Comparison of ENCODE assay signal across 1 cellular context in the genomic region with DNA sequence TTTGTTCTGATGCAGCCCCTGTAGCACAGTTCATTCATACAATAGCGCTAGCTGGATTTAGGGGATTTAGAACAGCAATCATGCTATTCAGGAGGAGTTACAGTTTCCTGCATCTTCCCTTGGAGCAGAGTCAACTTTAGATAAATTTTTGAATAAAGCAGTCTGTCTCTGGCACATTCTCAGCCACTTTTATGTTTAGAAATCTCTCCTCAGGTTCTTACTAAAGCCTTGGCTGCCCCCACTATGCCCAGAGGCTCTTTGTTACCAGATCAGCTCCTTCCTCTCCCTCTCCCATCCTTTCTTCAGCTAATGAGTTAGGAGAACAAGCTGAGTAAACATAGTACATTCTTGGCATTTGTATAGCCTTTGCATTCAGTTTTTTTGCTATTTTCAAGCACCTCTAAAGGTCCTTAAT.
TF ChIP-seq lines count a peak whose summit lies in the region.

No MANE protein-coding gene starts in this region.

TF ChIP-seq in WTC11, 78 proteins besides CTCF, POLR2A, EP300 and RAD21 (continued from another document):
- TF ChIP-seq, protein P1, sequence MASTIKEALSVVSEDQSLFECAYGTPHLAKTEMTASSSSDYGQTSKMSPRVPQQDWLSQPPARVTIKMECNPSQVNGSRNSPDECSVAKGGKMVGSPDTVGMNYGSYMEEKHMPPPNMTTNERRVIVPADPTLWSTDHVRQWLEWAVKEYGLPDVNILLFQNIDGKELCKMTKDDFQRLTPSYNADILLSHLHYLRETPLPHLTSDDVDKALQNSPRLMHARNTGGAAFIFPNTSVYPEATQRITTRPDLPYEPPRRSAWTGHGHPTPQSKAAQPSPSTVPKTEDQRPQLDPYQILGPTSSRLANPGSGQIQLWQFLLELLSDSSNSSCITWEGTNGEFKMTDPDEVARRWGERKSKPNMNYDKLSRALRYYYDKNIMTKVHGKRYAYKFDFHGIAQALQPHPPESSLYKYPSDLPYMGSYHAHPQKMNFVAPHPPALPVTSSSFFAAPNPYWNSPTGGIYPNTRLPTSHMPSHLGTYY (CRISPR knock-in tag; IDR thresholded peaks at IDR 0.05): no peak
- TF ChIP-seq, protein P2, sequence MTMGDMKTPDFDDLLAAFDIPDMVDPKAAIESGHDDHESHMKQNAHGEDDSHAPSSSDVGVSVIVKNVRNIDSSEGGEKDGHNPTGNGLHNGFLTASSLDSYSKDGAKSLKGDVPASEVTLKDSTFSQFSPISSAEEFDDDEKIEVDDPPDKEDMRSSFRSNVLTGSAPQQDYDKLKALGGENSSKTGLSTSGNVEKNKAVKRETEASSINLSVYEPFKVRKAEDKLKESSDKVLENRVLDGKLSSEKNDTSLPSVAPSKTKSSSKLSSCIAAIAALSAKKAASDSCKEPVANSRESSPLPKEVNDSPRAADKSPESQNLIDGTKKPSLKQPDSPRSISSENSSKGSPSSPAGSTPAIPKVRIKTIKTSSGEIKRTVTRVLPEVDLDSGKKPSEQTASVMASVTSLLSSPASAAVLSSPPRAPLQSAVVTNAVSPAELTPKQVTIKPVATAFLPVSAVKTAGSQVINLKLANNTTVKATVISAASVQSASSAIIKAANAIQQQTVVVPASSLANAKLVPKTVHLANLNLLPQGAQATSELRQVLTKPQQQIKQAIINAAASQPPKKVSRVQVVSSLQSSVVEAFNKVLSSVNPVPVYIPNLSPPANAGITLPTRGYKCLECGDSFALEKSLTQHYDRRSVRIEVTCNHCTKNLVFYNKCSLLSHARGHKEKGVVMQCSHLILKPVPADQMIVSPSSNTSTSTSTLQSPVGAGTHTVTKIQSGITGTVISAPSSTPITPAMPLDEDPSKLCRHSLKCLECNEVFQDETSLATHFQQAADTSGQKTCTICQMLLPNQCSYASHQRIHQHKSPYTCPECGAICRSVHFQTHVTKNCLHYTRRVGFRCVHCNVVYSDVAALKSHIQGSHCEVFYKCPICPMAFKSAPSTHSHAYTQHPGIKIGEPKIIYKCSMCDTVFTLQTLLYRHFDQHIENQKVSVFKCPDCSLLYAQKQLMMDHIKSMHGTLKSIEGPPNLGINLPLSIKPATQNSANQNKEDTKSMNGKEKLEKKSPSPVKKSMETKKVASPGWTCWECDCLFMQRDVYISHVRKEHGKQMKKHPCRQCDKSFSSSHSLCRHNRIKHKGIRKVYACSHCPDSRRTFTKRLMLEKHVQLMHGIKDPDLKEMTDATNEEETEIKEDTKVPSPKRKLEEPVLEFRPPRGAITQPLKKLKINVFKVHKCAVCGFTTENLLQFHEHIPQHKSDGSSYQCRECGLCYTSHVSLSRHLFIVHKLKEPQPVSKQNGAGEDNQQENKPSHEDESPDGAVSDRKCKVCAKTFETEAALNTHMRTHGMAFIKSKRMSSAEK (CRISPR knock-in tag; IDR thresholded peaks at IDR 0.05; ENCODE audit: borderline replicate concordance): no peak
